11 cellular contexts compared by ENCODE assay signal in the genomic region with DNA sequence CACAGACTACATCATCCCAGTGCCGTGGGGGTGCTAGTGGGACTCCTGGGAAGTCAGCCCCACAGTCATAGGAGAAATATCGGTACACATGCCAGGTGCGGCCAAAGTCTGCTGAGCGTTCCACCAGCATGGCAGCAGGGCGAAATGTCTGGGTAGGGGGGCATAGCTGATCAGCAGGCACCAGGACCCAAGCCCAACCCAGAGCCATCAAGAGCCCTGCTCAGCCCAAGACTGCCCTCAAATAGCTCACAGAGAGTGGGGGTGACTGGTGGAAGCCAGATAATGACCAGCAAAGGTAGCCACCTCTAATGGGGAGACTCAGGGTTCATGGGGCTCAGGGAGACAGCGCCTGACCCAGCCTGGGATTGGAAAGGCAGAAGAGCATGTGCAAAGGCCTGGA. TPM values are rescaled to one million over a fixed set of nuclear protein-coding genes. Genes with fewer than 3 reads are reported as not detected.
DNase-seq lines count a peak whose midpoint lies in the region; ATAC-seq, FAIRE-seq and TF ChIP-seq lines count a peak whose summit lies in the region.
"Had no signal": no experiment of that assay in that cellular context is flagged by ENCODE, and none has a peak within 500 bp of the region (broad histone marks: within the 10 kb centered on the region; RNA-seq: fewer than 3 reads in every experiment).

No MANE protein-coding gene starts in this region.

- no peak overlapping the region for H4K5ac ChIP-seq in H9 (ENCODE audit: insufficient read length, low read depth, low read length)

- H2BK120ac ChIP-seq in H9 (ENCODE audit: low read depth, low read length, poor library complexity, severe bottlenecking), result no peak overlapping the region

- H3K4ac ChIP-seq in H9 (ENCODE audit: low read depth, low read length), result no peak overlapping the region

- no peak overlapping the region for H3T11ph ChIP-seq in H9 (ENCODE audit: low read length)

- TF ChIP-seq POLR2A in gastrocnemius medialis (IDR thresholded peaks at IDR 0.05), result no peak

- H2BK12ac ChIP-seq in H9 (ENCODE audit: insufficient read length, low read depth, low read length), result no peak overlapping the region

- no peak overlapping the region for H3K23ac ChIP-seq in H9 (ENCODE audit: insufficient read length, low read depth, low read length)

- CTCF ChIA-PET in mammary epithelial cell (lab: Charles Lee; ENCODE audit: low non-redundant PET), result interaction anchor here (1.2 kb wide), 1 partner anchor 38 kb away, joined by 3 read pairs; the partner anchor contains the start of gene QRICH1

- peaks cover 15% of the 10 kb centered on the region for H3K23me2 ChIP-seq in H9 (ENCODE audit: insufficient read length, low read depth, low read length, poor library complexity, severe bottlenecking)

- no peak overlapping the region for H3K18ac ChIP-seq in H9 (ENCODE audit: insufficient read length, low read depth, low read length)

- TF ChIP-seq CTCF in H9 (conservative IDR thresholded peaks at IDR 0.05) (no peak), mammary epithelial cell (conservative IDR thresholded peaks at IDR 0.05 in 1 of 2, IDR thresholded peaks at IDR 0.05 in 1 of 2; ENCODE audit: extremely low read depth in 1 of 2, insufficient read depth in 1 of 2, low read depth in 1 of 2, low read length in 2 of 2) (no peak), kidney (IDR thresholded peaks at IDR 0.05; ENCODE audit: borderline replicate concordance, extremely low read depth, insufficient read depth) (no peak), gastrocnemius medialis (IDR thresholded peaks at IDR 0.05 in 4 of 5, conservative IDR thresholded peaks at IDR 0.05 in 1 of 5) (no peak)

- no peak overlapping the region for H4K8ac ChIP-seq in H9 (replicated peaks; ENCODE audit: insufficient read length, low read depth, low read length)

- intact Hi-C loops in mammary epithelial cell (cut with micrococcal nuclease), result no loop called here
- intact Hi-C loops in kidney (cut with DNase I), result no loop called here
- intact Hi-C loops in gastrocnemius medialis (cut with DNase I; ENCODE audit: low total_unique reads), result loop anchor here (5.0 kb wide), 1 partner anchor 109 kb away; the partner anchor contains the start of gene NDUFAF3
- intact Hi-C loops in activated T-helper 1 cell treated with anti-CD3 and anti-CD28 coated beads, Interleukin-12 subunit alpha, Interleukin-12 subunit beta, Interleukin-2, Interleukin-4 antibody, amounts not matched to agents 30 ng/mL and 10 ng/mL and 1 ng/mL, durations not matched to agents 14 hours and 24 hours and 36 hours (cut with micrococcal nuclease), result no loop called here
- intact Hi-C loops in activated T-helper 2 cell treated with anti-CD3 and anti-CD28 coated beads, Interferon-gamma antibody, Interleukin-2, Interleukin-4, amounts not matched to agents 10 μg/mL and 5 μg/mL and 100 μg/mL, durations not matched to agents 14 hours and 24 hours and 36 hours (cut with micrococcal nuclease), result no loop called here

- no peaks in the 10 kb centered on the region for H3K27me3 ChIP-seq in H9 (ENCODE audit: insufficient read depth, low read length)
- H3K27me3 ChIP-seq in mammary epithelial cell (ENCODE audit: insufficient read depth, low read length), result no peaks in the 10 kb centered on the region
- no peaks in the 10 kb centered on the region for H3K27me3 ChIP-seq in gastrocnemius medialis

- no peak overlapping the region for H2AFZ ChIP-seq in H9 (ENCODE audit: low read length)
- H2AFZ ChIP-seq in mammary epithelial cell (ENCODE audit: low read depth, low read length), result no peak overlapping the region

- no peak overlapping the region for H4K91ac ChIP-seq in H9 (ENCODE audit: insufficient read length, low read depth, low read length)

- peaks cover 3% of the 10 kb centered on the region for H3K27me3 Mint-ChIP-seq in H9 (ENCODE audit: low read depth)
- peaks cover 5% of the 10 kb centered on the region for H3K27me3 Mint-ChIP-seq in activated T-helper 1 cell treated with anti-CD3 and anti-CD28 coated beads, Interleukin-12 subunit alpha, Interleukin-12 subunit beta, Interleukin-2, Interleukin-4 antibody, amounts not matched to agents 30 ng/mL and 10 ng/mL and 1 ng/mL, durations not matched to agents 14 hours and 24 hours and 36 hours (ENCODE audit: insufficient read depth)
- H3K27me3 Mint-ChIP-seq in activated T-helper 2 cell treated with anti-CD3 and anti-CD28 coated beads, Interferon-gamma antibody, Interleukin-2, Interleukin-4, amounts not matched to agents 10 μg/mL and 5 μg/mL and 100 μg/mL, durations not matched to agents 14 hours and 24 hours and 36 hours (ENCODE audit: low read depth), result peaks cover 7% of the 10 kb centered on the region

- H3K56ac ChIP-seq in H9 (ENCODE audit: insufficient read length, low read depth, low read length), result no peak overlapping the region

- H3K27ac Mint-ChIP-seq in H9, result no peak overlapping the region; a peak in 1 of 7 replicates
- H3K27ac Mint-ChIP-seq in activated T-helper 1 cell treated with anti-CD3 and anti-CD28 coated beads, Interleukin-12 subunit alpha, Interleukin-12 subunit beta, Interleukin-2, Interleukin-4 antibody, amounts not matched to agents 30 ng/mL and 10 ng/mL and 1 ng/mL, durations not matched to agents 14 hours and 24 hours and 36 hours, result no peak overlapping the region
- no peak overlapping the region for H3K27ac Mint-ChIP-seq in activated T-helper 2 cell treated with anti-CD3 and anti-CD28 coated beads, Interferon-gamma antibody, Interleukin-2, Interleukin-4, amounts not matched to agents 10 μg/mL and 5 μg/mL and 100 μg/mL, durations not matched to agents 14 hours and 24 hours and 36 hours
- H3K27ac Mint-ChIP-seq: activated naive CD8-positive, alpha-beta T cell treated with anti-CD3 and anti-CD28 coated beads, Interleukin-2, amount 10 ng/mL, durations not matched to agents 7 days and 5 days; CD8-positive, alpha-beta T cell; natural killer cell had no signal

- no peak overlapping the region for H2BK5ac ChIP-seq in H9 (ENCODE audit: insufficient read length, low read length)

- no peaks in the 10 kb centered on the region for H4K20me1 ChIP-seq in H9 (ENCODE audit: control insufficient read depth, insufficient read depth, insufficient read length)
- no peaks in the 10 kb centered on the region for H4K20me1 ChIP-seq in mammary epithelial cell (ENCODE audit: insufficient read depth, low read length)

- H3K36me3 ChIP-seq in mammary epithelial cell (ENCODE audit: insufficient read depth, low read length), result no peaks in the 10 kb centered on the region
- peaks cover 11 to 29% of the 10 kb centered on the region in 2 donors for H3K36me3 ChIP-seq in kidney (ENCODE audit: control insufficient read depth in 1 of 2, insufficient read depth in 2 of 2, low read length in 2 of 2)
- H3K36me3 ChIP-seq in gastrocnemius medialis, result peaks cover 0 to 27% of the 10 kb centered on the region in 2 donors

- no peaks in the 10 kb centered on the region for H3K79me1 ChIP-seq in H9 (ENCODE audit: insufficient read depth, low read depth, low read length, poor library complexity, severe bottlenecking)

- dilution Hi-C loops in mammary epithelial cell (cut with HindIII; ENCODE audit: low sequenced_read_pairs), result no loop called here

- no CpG with 5 or more reads among the region's 6 CpGs for WGBS in H9 (ENCODE audit: extremely low coverage, insufficient read length, low lambda C conversion rate)
- 100% methylated on average over 5 of the region's 6 CpGs for WGBS in mammary epithelial cell (ENCODE audit: low coverage, missing lambda C conversion rate)

- H3K9ac ChIP-seq in H9 (ENCODE audit: extremely low read depth, insufficient read length, low read length), result no peak overlapping the region
- no peak overlapping the region for H3K9ac ChIP-seq in mammary epithelial cell (ENCODE audit: insufficient read depth, low read length)
- H3K9ac ChIP-seq in kidney (ENCODE audit: low read length in 2 of 2), result peak overlapping the region in 1 of 2 donors; percentile 88

- in situ Hi-C loops in mammary epithelial cell (cut with MboI; ENCODE audit: low sequenced_read_pairs in 2 of 2) (no loop called here), gastrocnemius medialis (cut with MboI; ENCODE audit: low sequenced_read_pairs in 4 of 4) (no loop called here)

- FAIRE-seq in kidney (lab: Jason Lieb, UNC), result no peak

- H2BK20ac ChIP-seq in H9 (ENCODE audit: low read depth, low read length, poor library complexity, severe bottlenecking), result no peak overlapping the region

- H3K4me2 ChIP-seq in H9 (ENCODE audit: insufficient read depth, insufficient read length, low read length) (peak overlapping the region; percentile 97), mammary epithelial cell (ENCODE audit: insufficient read depth, low read depth, low read length) (peak overlapping the region; percentile 84)

- no peaks in the 10 kb centered on the region for H3K9me3 Mint-ChIP-seq in H9
- no peaks in the 10 kb centered on the region for H3K9me3 Mint-ChIP-seq in activated T-helper 1 cell treated with anti-CD3 and anti-CD28 coated beads, Interleukin-12 subunit alpha, Interleukin-12 subunit beta, Interleukin-2, Interleukin-4 antibody, amounts not matched to agents 30 ng/mL and 10 ng/mL and 1 ng/mL, durations not matched to agents 14 hours and 24 hours and 36 hours
- no peaks in the 10 kb centered on the region for H3K9me3 Mint-ChIP-seq in activated T-helper 2 cell treated with anti-CD3 and anti-CD28 coated beads, Interferon-gamma antibody, Interleukin-2, Interleukin-4, amounts not matched to agents 10 μg/mL and 5 μg/mL and 100 μg/mL, durations not matched to agents 14 hours and 24 hours and 36 hours
- H3K9me3 Mint-ChIP-seq: activated naive CD8-positive, alpha-beta T cell treated with anti-CD3 and anti-CD28 coated beads, Interleukin-2, amount 10 ng/mL, durations not matched to agents 7 days and 5 days; CD8-positive, alpha-beta T cell; natural killer cell had no signal

- H3K4me3 ChIP-seq in mammary epithelial cell (replicated peaks in 1 of 3; ENCODE audit: insufficient read depth in 1 of 3, low read depth in 2 of 3, low read length in 3 of 3) (peak overlapping the region in 2 of 3 experiments; percentile 74), kidney (ENCODE audit: low read length in 2 of 2) (peak overlapping the region; percentile 86 to 95), gastrocnemius medialis (peak overlapping the region; percentile 79 to 100 (median 90))

- H3K4me1 ChIP-seq in H9 (ENCODE audit: insufficient read depth, low read length) (peaks cover 2% of the 10 kb centered on the region; the same call in 1 of the 2 replicates), mammary epithelial cell (ENCODE audit: insufficient read depth, low read length) (peaks cover 15% of the 10 kb centered on the region), kidney (ENCODE audit: control insufficient read depth in 1 of 2, insufficient read depth in 1 of 2, low read depth in 1 of 2, low read length in 2 of 2) (peaks cover 19 to 26% of the 10 kb centered on the region in 2 donors), gastrocnemius medialis (peaks cover 19 to 42% of the 10 kb centered on the region in 2 donors)

- no TSS peak for BruUV-seq in mammary epithelial cell (replicated peaks; lab: Mats Ljungman, UMichigan)

- H2AK5ac ChIP-seq in H9 (ENCODE audit: insufficient read length, low read length), result no peak overlapping the region

- H3K27ac ChIP-seq in H9 (ENCODE audit: insufficient read length, low read depth, low read length) (no peak overlapping the region), mammary epithelial cell (ENCODE audit: insufficient read depth, low read depth, low read length) (no peak overlapping the region), kidney (ENCODE audit: low read depth in 2 of 2, low read length in 2 of 2) (peak overlapping the region in 1 of 2 donors; percentile 92), gastrocnemius medialis (peak overlapping the region; percentile 90 to 96 (median 94))

- H3K79me2 ChIP-seq in H9 (ENCODE audit: insufficient read depth, low read length) (no peaks in the 10 kb centered on the region), mammary epithelial cell (ENCODE audit: insufficient read depth, low read length) (peaks cover 30% of the 10 kb centered on the region)

- H3K9me3 ChIP-seq in H9 (ENCODE audit: control insufficient read depth, low read depth, low read length) (no peaks in the 10 kb centered on the region), mammary epithelial cell (replicated peaks; ENCODE audit: insufficient read depth, low read length) (no peaks in the 10 kb centered on the region), kidney (ENCODE audit: control insufficient read depth in 1 of 2, low read length in 2 of 2) (no peaks in the 10 kb centered on the region), gastrocnemius medialis (no peaks in the 10 kb centered on the region)

- peak overlapping the region; percentile 83 to 93 for H3K4me3 Mint-ChIP-seq in H9
- H3K4me3 Mint-ChIP-seq in activated T-helper 1 cell treated with anti-CD3 and anti-CD28 coated beads, Interleukin-12 subunit alpha, Interleukin-12 subunit beta, Interleukin-2, Interleukin-4 antibody, amounts not matched to agents 30 ng/mL and 10 ng/mL and 1 ng/mL, durations not matched to agents 14 hours and 24 hours and 36 hours, result no peak overlapping the region
- H3K4me3 Mint-ChIP-seq in activated T-helper 2 cell treated with anti-CD3 and anti-CD28 coated beads, Interferon-gamma antibody, Interleukin-2, Interleukin-4, amounts not matched to agents 10 μg/mL and 5 μg/mL and 100 μg/mL, durations not matched to agents 14 hours and 24 hours and 36 hours (ENCODE audit: low read depth), result no peak overlapping the region
- H3K4me3 Mint-ChIP-seq: activated naive CD8-positive, alpha-beta T cell treated with anti-CD3 and anti-CD28 coated beads, Interleukin-2, amount 10 ng/mL, durations not matched to agents 7 days and 5 days; CD8-positive, alpha-beta T cell; natural killer cell had no signal

- H3K14ac ChIP-seq in H9 (ENCODE audit: insufficient read depth, low read length), result no peak overlapping the region; the same call in 1 of the 2 replicates

- no peak for ATAC-seq in gastrocnemius medialis
- ATAC-seq: CD8-positive, alpha-beta T cell; natural killer cell had no signal

- DNase-seq in H9, result no peak
- no peak for DNase-seq in mammary epithelial cell
- DNase-seq in kidney, result no peak
- DNase-seq in gastrocnemius medialis, result no peak
- DNase-seq in SHP77 (lab: John Stamatoyannopoulos, UW), result no peak
- DNase-seq in activated effector memory CD4-positive, alpha-beta T cell treated with Interleukin-2 at 50 U/mL for 16 hours, result no peak
- DNase-seq in activated T-helper 1 cell treated with anti-CD3 and anti-CD28 coated beads, Interleukin-12 subunit alpha, Interleukin-12 subunit beta, Interleukin-2, Interleukin-4 antibody, amounts not matched to agents 30 ng/mL and 10 ng/mL and 1 ng/mL, durations not matched to agents 14 hours and 24 hours and 36 hours (ENCODE audit: low spot score), result no peak
- no peak for DNase-seq in activated T-helper 2 cell treated with anti-CD3 and anti-CD28 coated beads, Interferon-gamma antibody, Interleukin-2, Interleukin-4, amounts not matched to agents 10 μg/mL and 5 μg/mL and 100 μg/mL, durations not matched to agents 14 hours and 24 hours and 36 hours (ENCODE audit: low spot score)
- DNase-seq: activated naive CD8-positive, alpha-beta T cell treated with anti-CD3 and anti-CD28 coated beads, Interleukin-2, amount 10 ng/mL, durations not matched to agents 7 days and 5 days; CD8-positive, alpha-beta T cell; natural killer cell had no signal

- peaks cover 0 to 6% (median 5%) of the 10 kb centered on the region in 3 experiments; a peak in 3 of 7 replicates for H3K36me3 Mint-ChIP-seq in H9 (ENCODE audit: insufficient read depth in 1 of 3, low read depth in 3 of 3)
- H3K36me3 Mint-ChIP-seq in activated T-helper 1 cell treated with anti-CD3 and anti-CD28 coated beads, Interleukin-12 subunit alpha, Interleukin-12 subunit beta, Interleukin-2, Interleukin-4 antibody, amounts not matched to agents 30 ng/mL and 10 ng/mL and 1 ng/mL, durations not matched to agents 14 hours and 24 hours and 36 hours (ENCODE audit: low read depth), result no peaks in the 10 kb centered on the region
- no peaks in the 10 kb centered on the region for H3K36me3 Mint-ChIP-seq in activated T-helper 2 cell treated with anti-CD3 and anti-CD28 coated beads, Interferon-gamma antibody, Interleukin-2, Interleukin-4, amounts not matched to agents 10 μg/mL and 5 μg/mL and 100 μg/mL, durations not matched to agents 14 hours and 24 hours and 36 hours (ENCODE audit: low read depth)
- H3K36me3 Mint-ChIP-seq: activated naive CD8-positive, alpha-beta T cell treated with anti-CD3 and anti-CD28 coated beads, Interleukin-2, amount 10 ng/mL, durations not matched to agents 7 days and 5 days; CD8-positive, alpha-beta T cell; natural killer cell had no signal

- peaks cover 8 to 12% of the 10 kb centered on the region in 2 experiments; a peak in 3 of 4 replicates for H3K4me1 Mint-ChIP-seq in H9
- no peaks in the 10 kb centered on the region for H3K4me1 Mint-ChIP-seq in activated T-helper 1 cell treated with anti-CD3 and anti-CD28 coated beads, Interleukin-12 subunit alpha, Interleukin-12 subunit beta, Interleukin-2, Interleukin-4 antibody, amounts not matched to agents 30 ng/mL and 10 ng/mL and 1 ng/mL, durations not matched to agents 14 hours and 24 hours and 36 hours (ENCODE audit: low read depth)
- H3K4me1 Mint-ChIP-seq in activated T-helper 2 cell treated with anti-CD3 and anti-CD28 coated beads, Interferon-gamma antibody, Interleukin-2, Interleukin-4, amounts not matched to agents 10 μg/mL and 5 μg/mL and 100 μg/mL, durations not matched to agents 14 hours and 24 hours and 36 hours (ENCODE audit: low read depth), result peaks cover 1% of the 10 kb centered on the region

- H2BK15ac ChIP-seq in H9 (ENCODE audit: low read depth, low read length), result no peak overlapping the region

RNA-seq across cellular contexts. Expression of gene LAMB2, which starts 1.3 kb away (rescaled TPM):
- total RNA-seq in H9 (2021) (121 and 130 TPM in 2 replicates), mammary epithelial cell (100 to 1,000 TPM; 209 to 233 TPM), kidney (444 TPM), gastrocnemius medialis (100 to 1,000 TPM; 154 to 355 (median 243) TPM)
- polyA plus RNA-seq in mammary epithelial cell (150 TPM), kidney (ENCODE audit: insufficient read depth, low read depth, low replicate concordance) (460 TPM)
- polyA minus RNA-seq in mammary epithelial cell, result 534 TPM
- not detected in 2 replicates for total RNA-seq in activated T-helper 1 cell treated with anti-CD3 and anti-CD28 coated beads, Interleukin-12 subunit alpha, Interleukin-12 subunit beta, Interleukin-2, Interleukin-4 antibody, amounts not matched to agents 30 ng/mL and 10 ng/mL and 1 ng/mL, durations not matched to agents 14 hours and 24 hours and 36 hours
- 0.34 TPM in 1 of 2 replicates, not detected in the other for total RNA-seq in activated T-helper 2 cell treated with anti-CD3 and anti-CD28 coated beads, Interferon-gamma antibody, Interleukin-2, Interleukin-4, amounts not matched to agents 10 μg/mL and 5 μg/mL and 100 μg/mL, durations not matched to agents 14 hours and 24 hours and 36 hours
- total RNA-seq: CD8-positive, alpha-beta T cell had no signal

RNA-seq across cellular contexts. Expression of gene USP19, which starts 11.0 kb away (rescaled TPM):
- total RNA-seq in H9 (2021) (66.3 and 68.9 TPM in 2 replicates), mammary epithelial cell (10 to 100 TPM; 30.5 to 37.2 TPM), kidney (67.2 TPM), gastrocnemius medialis (100 to 1,000 TPM; 100 to 188 (median 128) TPM)
- polyA plus RNA-seq in mammary epithelial cell (25.1 TPM), kidney (ENCODE audit: insufficient read depth, low read depth, low replicate concordance) (29.3 TPM)
- polyA minus RNA-seq in mammary epithelial cell, result 42.6 TPM
- total RNA-seq in activated T-helper 1 cell treated with anti-CD3 and anti-CD28 coated beads, Interleukin-12 subunit alpha, Interleukin-12 subunit beta, Interleukin-2, Interleukin-4 antibody, amounts not matched to agents 30 ng/mL and 10 ng/mL and 1 ng/mL, durations not matched to agents 14 hours and 24 hours and 36 hours, result 57.7 and 59.7 TPM in 2 replicates
- 47.9 and 54.8 TPM in 2 replicates for total RNA-seq in activated T-helper 2 cell treated with anti-CD3 and anti-CD28 coated beads, Interferon-gamma antibody, Interleukin-2, Interleukin-4, amounts not matched to agents 10 μg/mL and 5 μg/mL and 100 μg/mL, durations not matched to agents 14 hours and 24 hours and 36 hours

RNA-seq across cellular contexts. Expression of gene QARS1, which starts 27.0 kb away (rescaled TPM):
- 375 and 390 TPM in 2 replicates for total RNA-seq in H9 (2021)
- total RNA-seq in mammary epithelial cell, result 100 to 1,000 TPM; 228 to 355 TPM
- polyA plus RNA-seq in mammary epithelial cell, result 203 TPM
- polyA minus RNA-seq in mammary epithelial cell, result 344 TPM
- 231 TPM for total RNA-seq in kidney
- polyA plus RNA-seq in kidney (ENCODE audit: insufficient read depth, low read depth, low replicate concordance), result 209 TPM
- total RNA-seq in gastrocnemius medialis, result 100 to 1,000 TPM; 157 to 259 (median 173) TPM
- total RNA-seq in activated T-helper 1 cell treated with anti-CD3 and anti-CD28 coated beads, Interleukin-12 subunit alpha, Interleukin-12 subunit beta, Interleukin-2, Interleukin-4 antibody, amounts not matched to agents 30 ng/mL and 10 ng/mL and 1 ng/mL, durations not matched to agents 14 hours and 24 hours and 36 hours, result 185 and 200 TPM in 2 replicates
- 209 and 226 TPM in 2 replicates for total RNA-seq in activated T-helper 2 cell treated with anti-CD3 and anti-CD28 coated beads, Interferon-gamma antibody, Interleukin-2, Interleukin-4, amounts not matched to agents 10 μg/mL and 5 μg/mL and 100 μg/mL, durations not matched to agents 14 hours and 24 hours and 36 hours

RNA-seq across cellular contexts. Expression of gene CCDC71, which starts 34.6 kb away (rescaled TPM):
- total RNA-seq in H9 (2021), result 26.1 and 27.6 TPM in 2 replicates
- total RNA-seq in mammary epithelial cell, result 10 to 100 TPM; 22.3 to 25.7 TPM
- 22.5 TPM for polyA plus RNA-seq in mammary epithelial cell
- 39.1 TPM for polyA minus RNA-seq in mammary epithelial cell
- 27.6 TPM for total RNA-seq in kidney
- polyA plus RNA-seq in kidney (ENCODE audit: insufficient read depth, low read depth, low replicate concordance), result 21.0 TPM
- total RNA-seq in gastrocnemius medialis, result 10 to 100 TPM; 20.0 to 31.0 (median 22.0) TPM
- total RNA-seq in activated T-helper 1 cell treated with anti-CD3 and anti-CD28 coated beads, Interleukin-12 subunit alpha, Interleukin-12 subunit beta, Interleukin-2, Interleukin-4 antibody, amounts not matched to agents 30 ng/mL and 10 ng/mL and 1 ng/mL, durations not matched to agents 14 hours and 24 hours and 36 hours, result 27.6 and 29.1 TPM in 2 replicates
- total RNA-seq in activated T-helper 2 cell treated with anti-CD3 and anti-CD28 coated beads, Interferon-gamma antibody, Interleukin-2, Interleukin-4, amounts not matched to agents 10 μg/mL and 5 μg/mL and 100 μg/mL, durations not matched to agents 14 hours and 24 hours and 36 hours, result 24.4 and 24.9 TPM in 2 replicates

RNA-seq across cellular contexts. Expression of gene QRICH1, which starts 37.7 kb away (rescaled TPM):
- total RNA-seq in H9 (2021) (151 and 167 TPM in 2 replicates), mammary epithelial cell (10 to 100 TPM; 88.7 to 89.7 TPM), kidney (92.1 TPM), gastrocnemius medialis (10 to 100 TPM; 35.8 to 65.6 (median 47.1) TPM)
- polyA plus RNA-seq in mammary epithelial cell (72.2 TPM), kidney (ENCODE audit: insufficient read depth, low read depth, low replicate concordance) (23.0 TPM)
- polyA minus RNA-seq in mammary epithelial cell, result 248 TPM
- 147 and 150 TPM in 2 replicates for total RNA-seq in activated T-helper 1 cell treated with anti-CD3 and anti-CD28 coated beads, Interleukin-12 subunit alpha, Interleukin-12 subunit beta, Interleukin-2, Interleukin-4 antibody, amounts not matched to agents 30 ng/mL and 10 ng/mL and 1 ng/mL, durations not matched to agents 14 hours and 24 hours and 36 hours
- total RNA-seq in activated T-helper 2 cell treated with anti-CD3 and anti-CD28 coated beads, Interferon-gamma antibody, Interleukin-2, Interleukin-4, amounts not matched to agents 10 μg/mL and 5 μg/mL and 100 μg/mL, durations not matched to agents 14 hours and 24 hours and 36 hours, result 145 and 164 TPM in 2 replicates

Comparison
In these comparisons a context has a peak if more than half of its experiments do, and no peak if none do; other contexts are left out.
1. H3K27ac ChIP-seq: peak in gastrocnemius medialis (4 of 4); none in H9 (single experiment) and mammary epithelial cell (single experiment).
2. H3K4me3 Mint-ChIP-seq: peak in H9 (2 of 2); none in activated T-helper 1 cell treated with anti-CD3 and anti-CD28 coated beads, Interleukin-12 subunit alpha, Interleukin-12 subunit beta, Interleukin-2, Interleukin-4 antibody, amounts not matched to agents 30 ng/mL and 10 ng/mL and 1 ng/mL, durations not matched to agents 14 hours and 24 hours and 36 hours (single experiment) and activated T-helper 2 cell treated with anti-CD3 and anti-CD28 coated beads, Interferon-gamma antibody, Interleukin-2, Interleukin-4, amounts not matched to agents 10 μg/mL and 5 μg/mL and 100 μg/mL, durations not matched to agents 14 hours and 24 hours and 36 hours (single experiment).
3. RNA of gene LAMB2, which starts 1.3 kb away (total RNA-seq): 444 TPM in kidney (single experiment), 154 to 355 TPM in gastrocnemius medialis, 209 to 233 TPM in mammary epithelial cell and 121 to 130 TPM in H9; 0.34 TPM in activated T-helper 2 cell treated with anti-CD3 and anti-CD28 coated beads, Interferon-gamma antibody, Interleukin-2, Interleukin-4, amounts not matched to agents 10 μg/mL and 5 μg/mL and 100 μg/mL, durations not matched to agents 14 hours and 24 hours and 36 hours and not detected in activated T-helper 1 cell treated with anti-CD3 and anti-CD28 coated beads, Interleukin-12 subunit alpha, Interleukin-12 subunit beta, Interleukin-2, Interleukin-4 antibody, amounts not matched to agents 30 ng/mL and 10 ng/mL and 1 ng/mL, durations not matched to agents 14 hours and 24 hours and 36 hours; every median in the first group is over 10 times any median in the second.
4. Peak in every context shown above with its lines, with median percentiles within 50 percentile points of each other: H3K4me3 ChIP-seq.